In genomic region chr18:44723973-44724778, GRCh38 we compare ENCODE assay signal across 9 cellular contexts. TPM values are rescaled to one million over a fixed set of nuclear protein-coding genes. Genes with fewer than 3 reads are reported as not detected.
A peak's percentile ranks its signal among the peaks of the same experiment; 100 is the strongest.
DNase-seq lines count a peak whose midpoint lies in the region; ATAC-seq and TF ChIP-seq lines count a peak whose summit lies in the region.
"Had no signal": no experiment of that assay in that cellular context is flagged by ENCODE, and none has a peak within 500 bp of the region (broad histone marks: within the 10 kb centered on the region; RNA-seq: fewer than 3 reads in every experiment).

No MANE protein-coding gene starts in this region.

- H3K4me3 ChIP-seq in liver (ENCODE audit: low read depth in 1 of 3, low read length in 3 of 3) (no peak overlapping the region), suprapubic skin (no peak overlapping the region)

- intact Hi-C loops in activated B cell treated with CpG ODN at 0.5 μM for 24 hours (cut with micrococcal nuclease): loop anchor here (2.0 kb wide), 3 partner anchors 63 to 489 kb away; no protein-coding TSS in a partner anchor
- intact Hi-C loops in head of caudate nucleus (cut with DNase I): no loop called here

- peak overlapping the region; percentile 3 to 57 for H3K27ac ChIP-seq in liver (ENCODE audit: low read depth in 1 of 2, low read length in 2 of 2)
- peak overlapping the region; percentile 76 for H3K27ac ChIP-seq in suprapubic skin

- no peak overlapping the region for H3K9ac ChIP-seq in liver (ENCODE audit: low read depth in 1 of 2, low read length in 2 of 2)

- no peak for TF ChIP-seq EP300 in suprapubic skin (IDR thresholded peaks at IDR 0.05)

- peak in 1 of 2 donors; percentile 36 for TF ChIP-seq RAD21 in liver (IDR thresholded peaks at IDR 0.05)

- CTCF ChIA-PET in activated naive CD4-positive, alpha-beta T cell treated with anti-CD3 and anti-CD28 coated beads, Interleukin-2, amount 10 ng/mL, durations not matched to agents 7 days and 5 days (lab: Charles Lee): interaction anchor here (0.9 to 2.6 kb wide), 2 partner anchors 35 to 176 kb away, joined by 4 to 8 read pairs; no protein-coding TSS in a partner anchor
- CTCF ChIA-PET in activated B cell treated with CpG ODN at 0.5 μM for 24 hours (lab: Charles Lee): interaction anchor here (0.8 to 3.6 kb wide), 8 partner anchors 9 to 489 kb away, joined by 3 to 21 read pairs (median 4); partner anchors contain the start of gene SETBP1

- no peak for TF ChIP-seq POLR2A in suprapubic skin (IDR thresholded peaks at IDR 0.05)

- H3K27me3 ChIP-seq in liver (ENCODE audit: control insufficient read depth in 4 of 4, insufficient read depth in 4 of 4, low read length in 3 of 4) (no peaks in the 10 kb centered on the region), suprapubic skin (no peaks in the 10 kb centered on the region)

- peaks cover 55% of the 10 kb centered on the region for H3K27me3 Mint-ChIP-seq in activated naive CD4-positive, alpha-beta T cell treated with anti-CD3 and anti-CD28 coated beads, Interleukin-2, amount 10 ng/mL, durations not matched to agents 7 days and 5 days
- H3K27me3 Mint-ChIP-seq in activated B cell treated with CpG ODN at 0.5 μM for 24 hours: no peaks in the 10 kb centered on the region

- peaks cover 60% of the 10 kb centered on the region for H3K4me1 Mint-ChIP-seq in activated naive CD4-positive, alpha-beta T cell treated with anti-CD3 and anti-CD28 coated beads, Interleukin-2, amount 10 ng/mL, durations not matched to agents 7 days and 5 days
- peaks cover 99% of the 10 kb centered on the region for H3K4me1 Mint-ChIP-seq in activated B cell treated with CpG ODN at 0.5 μM for 24 hours

- H3K4me1 ChIP-seq in liver (ENCODE audit: control insufficient read depth in 4 of 4, insufficient read depth in 4 of 4, low read length in 3 of 4) (peaks cover 10 to 32% (median 21%) of the 10 kb centered on the region in 4 donors), suprapubic skin (peaks cover 35% of the 10 kb centered on the region)

- POLR2A ChIA-PET in activated B cell treated with CpG ODN at 0.5 μM for 24 hours (lab: Charles Lee): interaction anchor here (0.6 to 13.2 kb wide), 12 partner anchors 18 to 1374 kb away, joined by 3 to 111 read pairs (median 4); partner anchors contain the start of gene SETBP1

- H3K4me3 Mint-ChIP-seq in activated naive CD4-positive, alpha-beta T cell treated with anti-CD3 and anti-CD28 coated beads, Interleukin-2, amount 10 ng/mL, durations not matched to agents 7 days and 5 days: peak overlapping the region; percentile 35
- H3K4me3 Mint-ChIP-seq in activated B cell treated with CpG ODN at 0.5 μM for 24 hours: peak overlapping the region; percentile 70

- no peaks in the 10 kb centered on the region for H3K9me3 Mint-ChIP-seq in activated naive CD4-positive, alpha-beta T cell treated with anti-CD3 and anti-CD28 coated beads, Interleukin-2, amount 10 ng/mL, durations not matched to agents 7 days and 5 days
- H3K9me3 Mint-ChIP-seq in activated B cell treated with CpG ODN at 0.5 μM for 24 hours: no peaks in the 10 kb centered on the region

- peak overlapping the region; percentile 86 for H3K27ac Mint-ChIP-seq in activated naive CD4-positive, alpha-beta T cell treated with anti-CD3 and anti-CD28 coated beads, Interleukin-2, amount 10 ng/mL, durations not matched to agents 7 days and 5 days
- H3K27ac Mint-ChIP-seq in activated B cell treated with CpG ODN at 0.5 μM for 24 hours: peak overlapping the region; percentile 88

- H3K36me3 Mint-ChIP-seq in activated naive CD4-positive, alpha-beta T cell treated with anti-CD3 and anti-CD28 coated beads, Interleukin-2, amount 10 ng/mL, durations not matched to agents 7 days and 5 days: peaks cover 16% of the 10 kb centered on the region
- peaks cover 11% of the 10 kb centered on the region for H3K36me3 Mint-ChIP-seq in activated B cell treated with CpG ODN at 0.5 μM for 24 hours (ENCODE audit: low read depth)

- H3K9me3 ChIP-seq in liver (ENCODE audit: control insufficient read depth in 4 of 4, low read length in 3 of 4): no peaks in the 10 kb centered on the region
- no peaks in the 10 kb centered on the region for H3K9me3 ChIP-seq in suprapubic skin

- no peak for DNase-seq in activated naive CD4-positive, alpha-beta T cell treated with anti-CD3 and anti-CD28 coated beads, Interleukin-2, amount 10 ng/mL, durations not matched to agents 7 days and 5 days
- no peak for DNase-seq in activated naive CD4-positive, alpha-beta T cell (lab: John Stamatoyannopoulos, UW)
- DNase-seq in activated B cell treated with CpG ODN at 0.5 μM for 24 hours (no peak), suprapubic skin (ENCODE audit: low spot score in 2 of 2) (no peak), activated gamma-delta T cell (lab: John Stamatoyannopoulos, UW) (no peak), GM03348 (ENCODE audit: low spot score) (no peak), head of caudate nucleus (no peak)

- no peak for ATAC-seq in activated B cell treated with CpG ODN at 0.5 μM for 24 hours (ENCODE audit: low read depth)
- ATAC-seq: Panc1 had no signal

- 82% methylated on average over 3 of the region's 3 CpGs for WGBS in liver
- 77% methylated on average over 3 of the region's 3 CpGs for WGBS in suprapubic skin

- no peaks in the 10 kb centered on the region for H3K36me3 ChIP-seq in liver (ENCODE audit: control insufficient read depth in 4 of 4, insufficient read depth in 3 of 4, low read depth in 1 of 4, low read length in 3 of 4)
- H3K36me3 ChIP-seq in suprapubic skin: no peaks in the 10 kb centered on the region

- TF ChIP-seq CTCF in activated B cell treated with CpG ODN at 0.5 μM for 24 hours (IDR thresholded peaks at IDR 0.05) (no peak), liver (IDR thresholded peaks at IDR 0.05; ENCODE audit: low read depth, low read length, missing input control) (no peak), suprapubic skin (IDR thresholded peaks at IDR 0.05) (no peak)

TF ChIP-seq in liver, 16 proteins besides CTCF, POLR2A, EP300 and RAD21:
- TF ChIP-seq NR2F2 (IDR thresholded peaks at IDR 0.05): peak; percentile 83
- TF ChIP-seq YY1 (IDR thresholded peaks at IDR 0.05): no peak
- no peak for TF ChIP-seq REST (IDR thresholded peaks at IDR 0.05)
- TF ChIP-seq TAF1 (conservative IDR thresholded peaks at IDR 0.05): no peak
- no peak for TF ChIP-seq ZBTB33 (IDR thresholded peaks at IDR 0.05)
- TF ChIP-seq JUND (IDR thresholded peaks at IDR 0.05): no peak
- TF ChIP-seq HNF4G (IDR thresholded peaks at IDR 0.05): no peak
- no peak for TF ChIP-seq FOXA2 (IDR thresholded peaks at IDR 0.05)
- no peak for TF ChIP-seq FOXA1 (IDR thresholded peaks at IDR 0.05)
- TF ChIP-seq SP1 (IDR thresholded peaks at IDR 0.05): no peak
- no peak for TF ChIP-seq EGR1 (IDR thresholded peaks at IDR 0.05; ENCODE audit: low read depth in 2 of 2)
- TF ChIP-seq HNF4A (conservative IDR thresholded peaks at IDR 0.05): peak; percentile 60 to 61
- TF ChIP-seq RXRA (IDR thresholded peaks at IDR 0.05): peak; percentile 56 to 62
- no peak for TF ChIP-seq ATF3 (IDR thresholded peaks at IDR 0.05)

RNA-seq across cellular contexts. Expression of gene SETBP1, which starts 43.5 kb away (rescaled TPM):
- 65.5 and 72.8 TPM in 2 replicates for total RNA-seq in activated B cell treated with CpG ODN at 0.5 μM for 24 hours
- 10 to 100 TPM in 1 of 2 donors, 1 to 10 TPM in 1; 2.5 to 15.8 TPM for total RNA-seq in liver
- 1 to 10 TPM; 3.5 to 5.8 TPM for polyA plus RNA-seq in liver
- 10 to 100 TPM; 13.1 to 25.6 (median 17.2) TPM for total RNA-seq in suprapubic skin
